ENCODE assay signal across 1 cellular context in the genomic region with DNA sequence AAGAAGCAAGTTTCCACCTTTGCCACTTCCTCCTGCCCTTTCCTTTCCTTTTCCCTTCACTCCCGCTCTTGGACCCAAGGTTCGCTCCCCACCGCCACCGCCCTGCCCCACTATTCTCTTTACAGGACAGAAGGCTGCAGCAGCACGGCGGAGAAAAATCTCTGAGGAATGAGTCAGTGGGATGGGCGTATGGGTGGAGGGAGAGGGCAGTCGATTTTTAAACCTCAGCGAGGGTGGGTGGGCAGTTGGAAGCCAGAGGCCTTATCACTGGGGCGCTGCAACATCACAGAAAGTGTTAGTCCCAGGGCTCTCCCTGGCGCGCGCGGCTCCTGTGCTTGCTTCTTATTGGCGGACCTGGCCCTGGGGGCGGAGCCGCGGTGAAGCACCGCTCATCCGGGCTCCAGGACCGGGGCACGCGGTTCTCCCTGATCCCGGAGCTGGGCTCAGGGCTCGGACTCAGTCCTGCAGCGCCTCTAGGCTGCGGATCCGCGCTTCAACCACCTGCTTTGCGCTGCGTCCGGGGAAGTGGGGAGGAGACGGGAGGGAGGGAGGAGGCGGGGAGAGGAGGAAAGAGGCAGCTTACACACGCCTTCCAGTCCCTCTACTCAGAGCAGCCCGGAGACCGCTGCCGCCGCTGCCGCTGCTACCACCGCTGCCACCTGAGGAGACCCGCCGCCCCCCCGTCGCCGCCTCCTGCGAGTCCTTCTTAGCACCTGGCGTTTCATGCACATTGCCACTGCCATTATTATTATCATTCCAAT.
A peak's percentile ranks its signal among the peaks of the same experiment; 100 is the strongest.
TF ChIP-seq lines count a peak whose summit lies in the region.

A gene (plus strand): TSS at position 608 of the 761 bp plus-strand sequence.

TF ChIP-seq in GM12878, 131 proteins besides CTCF, POLR2A, EP300 and RAD21 (continued from another document and continues in another):
- TF ChIP-seq, protein P1, sequence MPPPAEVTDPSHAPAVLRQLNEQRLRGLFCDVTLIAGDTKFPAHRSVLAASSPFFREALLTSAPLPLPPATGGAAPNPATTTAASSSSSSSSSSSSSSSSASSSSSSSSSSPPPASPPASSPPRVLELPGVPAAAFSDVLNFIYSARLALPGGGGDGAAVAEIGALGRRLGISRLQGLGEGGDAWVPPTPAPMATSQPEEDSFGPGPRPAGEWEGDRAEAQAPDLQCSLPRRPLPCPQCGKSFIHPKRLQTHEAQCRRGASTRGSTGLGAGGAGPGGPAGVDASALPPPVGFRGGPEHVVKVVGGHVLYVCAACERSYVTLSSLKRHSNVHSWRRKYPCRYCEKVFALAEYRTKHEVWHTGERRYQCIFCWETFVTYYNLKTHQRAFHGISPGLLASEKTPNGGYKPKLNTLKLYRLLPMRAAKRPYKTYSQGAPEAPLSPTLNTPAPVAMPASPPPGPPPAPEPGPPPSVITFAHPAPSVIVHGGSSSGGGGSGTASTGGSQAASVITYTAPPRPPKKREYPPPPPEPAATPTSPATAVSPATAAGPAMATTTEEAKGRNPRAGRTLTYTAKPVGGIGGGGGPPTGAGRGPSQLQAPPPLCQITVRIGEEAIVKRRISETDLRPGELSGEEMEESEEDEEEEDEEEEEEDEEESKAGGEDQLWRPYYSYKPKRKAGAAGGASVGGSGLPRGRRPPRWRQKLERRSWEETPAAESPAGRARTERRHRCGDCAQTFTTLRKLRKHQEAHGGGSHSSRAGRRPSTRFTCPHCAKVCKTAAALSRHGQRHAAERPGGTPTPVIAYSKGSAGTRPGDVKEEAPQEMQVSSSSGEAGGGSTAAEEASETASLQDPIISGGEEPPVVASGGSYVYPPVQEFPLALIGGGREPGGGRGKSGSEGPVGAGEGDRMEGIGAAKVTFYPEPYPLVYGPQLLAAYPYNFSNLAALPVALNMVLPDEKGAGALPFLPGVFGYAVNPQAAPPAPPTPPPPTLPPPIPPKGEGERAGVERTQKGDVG (CRISPR knock-in tag; IDR thresholded peaks at IDR 0.05), result no peak
- TF ChIP-seq, protein P2, sequence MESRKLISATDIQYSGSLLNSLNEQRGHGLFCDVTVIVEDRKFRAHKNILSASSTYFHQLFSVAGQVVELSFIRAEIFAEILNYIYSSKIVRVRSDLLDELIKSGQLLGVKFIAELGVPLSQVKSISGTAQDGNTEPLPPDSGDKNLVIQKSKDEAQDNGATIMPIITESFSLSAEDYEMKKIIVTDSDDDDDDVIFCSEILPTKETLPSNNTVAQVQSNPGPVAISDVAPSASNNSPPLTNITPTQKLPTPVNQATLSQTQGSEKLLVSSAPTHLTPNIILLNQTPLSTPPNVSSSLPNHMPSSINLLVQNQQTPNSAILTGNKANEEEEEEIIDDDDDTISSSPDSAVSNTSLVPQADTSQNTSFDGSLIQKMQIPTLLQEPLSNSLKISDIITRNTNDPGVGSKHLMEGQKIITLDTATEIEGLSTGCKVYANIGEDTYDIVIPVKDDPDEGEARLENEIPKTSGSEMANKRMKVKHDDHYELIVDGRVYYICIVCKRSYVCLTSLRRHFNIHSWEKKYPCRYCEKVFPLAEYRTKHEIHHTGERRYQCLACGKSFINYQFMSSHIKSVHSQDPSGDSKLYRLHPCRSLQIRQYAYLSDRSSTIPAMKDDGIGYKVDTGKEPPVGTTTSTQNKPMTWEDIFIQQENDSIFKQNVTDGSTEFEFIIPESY (IDR thresholded peaks at IDR 0.05), result no peak
- TF ChIP-seq PML (IDR thresholded peaks at IDR 0.05; ENCODE audit: low read length), result 0 out of 2 replicates have a peak, but pooled peaks have one; percentile 37
- no peak for TF ChIP-seq SMAD1 (IDR thresholded peaks at IDR 0.05; ENCODE audit: low read depth, partially characterized antibody)
- no peak for TF ChIP-seq ETV6 (conservative IDR thresholded peaks at IDR 0.05 in 1 of 2, IDR thresholded peaks at IDR 0.05 in 1 of 2; ENCODE audit: borderline replicate concordance in 1 of 2, low read depth in 1 of 2)
- no peak for TF ChIP-seq EGR1 (IDR thresholded peaks at IDR 0.05; ENCODE audit: borderline replicate concordance in 1 of 2, low read depth in 2 of 2, low read length in 2 of 2)
- TF ChIP-seq, protein P3, sequence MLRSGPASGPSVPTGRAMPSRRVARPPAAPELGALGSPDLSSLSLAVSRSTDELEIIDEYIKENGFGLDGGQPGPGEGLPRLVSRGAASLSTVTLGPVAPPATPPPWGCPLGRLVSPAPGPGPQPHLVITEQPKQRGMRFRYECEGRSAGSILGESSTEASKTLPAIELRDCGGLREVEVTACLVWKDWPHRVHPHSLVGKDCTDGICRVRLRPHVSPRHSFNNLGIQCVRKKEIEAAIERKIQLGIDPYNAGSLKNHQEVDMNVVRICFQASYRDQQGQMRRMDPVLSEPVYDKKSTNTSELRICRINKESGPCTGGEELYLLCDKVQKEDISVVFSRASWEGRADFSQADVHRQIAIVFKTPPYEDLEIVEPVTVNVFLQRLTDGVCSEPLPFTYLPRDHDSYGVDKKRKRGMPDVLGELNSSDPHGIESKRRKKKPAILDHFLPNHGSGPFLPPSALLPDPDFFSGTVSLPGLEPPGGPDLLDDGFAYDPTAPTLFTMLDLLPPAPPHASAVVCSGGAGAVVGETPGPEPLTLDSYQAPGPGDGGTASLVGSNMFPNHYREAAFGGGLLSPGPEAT (IDR thresholded peaks at IDR 0.05; ENCODE audit: low read depth), result peak; percentile 59; the same call in 1 of the 2 replicates
- TF ChIP-seq RUNX3 (IDR thresholded peaks at IDR 0.05; ENCODE audit: low read length), result peak; percentile 54
- TF ChIP-seq SIN3A (IDR thresholded peaks at IDR 0.05; ENCODE audit: low read depth, low read length), result no peak
- TF ChIP-seq CBX5 (IDR thresholded peaks at IDR 0.05; ENCODE audit: low read depth), result peak; percentile 44; the same call in 1 of the 2 replicates
- 0 out of 2 replicates have a peak, but pooled peaks have one; percentile 7 for TF ChIP-seq RFX5 (IDR thresholded peaks at IDR 0.05; ENCODE audit: low read depth, low read length)
- no peak for TF ChIP-seq BRCA1 (IDR thresholded peaks at IDR 0.05; ENCODE audit: low read depth, low read length)
- TF ChIP-seq STAT1 (conservative IDR thresholded peaks at IDR 0.05), result no peak
- TF ChIP-seq, protein P4, sequence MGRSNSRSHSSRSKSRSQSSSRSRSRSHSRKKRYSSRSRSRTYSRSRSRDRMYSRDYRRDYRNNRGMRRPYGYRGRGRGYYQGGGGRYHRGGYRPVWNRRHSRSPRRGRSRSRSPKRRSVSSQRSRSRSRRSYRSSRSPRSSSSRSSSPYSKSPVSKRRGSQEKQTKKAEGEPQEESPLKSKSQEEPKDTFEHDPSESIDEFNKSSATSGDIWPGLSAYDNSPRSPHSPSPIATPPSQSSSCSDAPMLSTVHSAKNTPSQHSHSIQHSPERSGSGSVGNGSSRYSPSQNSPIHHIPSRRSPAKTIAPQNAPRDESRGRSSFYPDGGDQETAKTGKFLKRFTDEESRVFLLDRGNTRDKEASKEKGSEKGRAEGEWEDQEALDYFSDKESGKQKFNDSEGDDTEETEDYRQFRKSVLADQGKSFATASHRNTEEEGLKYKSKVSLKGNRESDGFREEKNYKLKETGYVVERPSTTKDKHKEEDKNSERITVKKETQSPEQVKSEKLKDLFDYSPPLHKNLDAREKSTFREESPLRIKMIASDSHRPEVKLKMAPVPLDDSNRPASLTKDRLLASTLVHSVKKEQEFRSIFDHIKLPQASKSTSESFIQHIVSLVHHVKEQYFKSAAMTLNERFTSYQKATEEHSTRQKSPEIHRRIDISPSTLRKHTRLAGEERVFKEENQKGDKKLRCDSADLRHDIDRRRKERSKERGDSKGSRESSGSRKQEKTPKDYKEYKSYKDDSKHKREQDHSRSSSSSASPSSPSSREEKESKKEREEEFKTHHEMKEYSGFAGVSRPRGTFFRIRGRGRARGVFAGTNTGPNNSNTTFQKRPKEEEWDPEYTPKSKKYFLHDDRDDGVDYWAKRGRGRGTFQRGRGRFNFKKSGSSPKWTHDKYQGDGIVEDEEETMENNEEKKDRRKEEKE (IDR thresholded peaks at IDR 0.05), result no peak
- TF ChIP-seq, protein P5, sequence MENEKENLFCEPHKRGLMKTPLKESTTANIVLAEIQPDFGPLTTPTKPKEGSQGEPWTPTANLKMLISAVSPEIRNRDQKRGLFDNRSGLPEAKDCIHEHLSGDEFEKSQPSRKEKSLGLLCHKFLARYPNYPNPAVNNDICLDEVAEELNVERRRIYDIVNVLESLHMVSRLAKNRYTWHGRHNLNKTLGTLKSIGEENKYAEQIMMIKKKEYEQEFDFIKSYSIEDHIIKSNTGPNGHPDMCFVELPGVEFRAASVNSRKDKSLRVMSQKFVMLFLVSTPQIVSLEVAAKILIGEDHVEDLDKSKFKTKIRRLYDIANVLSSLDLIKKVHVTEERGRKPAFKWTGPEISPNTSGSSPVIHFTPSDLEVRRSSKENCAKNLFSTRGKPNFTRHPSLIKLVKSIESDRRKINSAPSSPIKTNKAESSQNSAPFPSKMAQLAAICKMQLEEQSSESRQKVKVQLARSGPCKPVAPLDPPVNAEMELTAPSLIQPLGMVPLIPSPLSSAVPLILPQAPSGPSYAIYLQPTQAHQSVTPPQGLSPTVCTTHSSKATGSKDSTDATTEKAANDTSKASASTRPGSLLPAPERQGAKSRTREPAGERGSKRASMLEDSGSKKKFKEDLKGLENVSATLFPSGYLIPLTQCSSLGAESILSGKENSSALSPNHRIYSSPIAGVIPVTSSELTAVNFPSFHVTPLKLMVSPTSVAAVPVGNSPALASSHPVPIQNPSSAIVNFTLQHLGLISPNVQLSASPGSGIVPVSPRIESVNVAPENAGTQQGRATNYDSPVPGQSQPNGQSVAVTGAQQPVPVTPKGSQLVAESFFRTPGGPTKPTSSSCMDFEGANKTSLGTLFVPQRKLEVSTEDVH (IDR thresholded peaks at IDR 0.05; ENCODE audit: low read depth, partially characterized antibody), result no peak
- TF ChIP-seq, protein P6, sequence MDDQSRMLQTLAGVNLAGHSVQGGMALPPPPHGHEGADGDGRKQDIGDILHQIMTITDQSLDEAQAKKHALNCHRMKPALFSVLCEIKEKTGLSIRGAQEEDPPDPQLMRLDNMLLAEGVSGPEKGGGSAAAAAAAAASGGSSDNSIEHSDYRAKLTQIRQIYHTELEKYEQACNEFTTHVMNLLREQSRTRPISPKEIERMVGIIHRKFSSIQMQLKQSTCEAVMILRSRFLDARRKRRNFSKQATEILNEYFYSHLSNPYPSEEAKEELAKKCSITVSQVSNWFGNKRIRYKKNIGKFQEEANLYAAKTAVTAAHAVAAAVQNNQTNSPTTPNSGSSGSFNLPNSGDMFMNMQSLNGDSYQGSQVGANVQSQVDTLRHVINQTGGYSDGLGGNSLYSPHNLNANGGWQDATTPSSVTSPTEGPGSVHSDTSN (IDR thresholded peaks at IDR 0.05; ENCODE audit: insufficient replicate concordance, low read depth, low read length), result no peak
- TF ChIP-seq, protein P7, sequence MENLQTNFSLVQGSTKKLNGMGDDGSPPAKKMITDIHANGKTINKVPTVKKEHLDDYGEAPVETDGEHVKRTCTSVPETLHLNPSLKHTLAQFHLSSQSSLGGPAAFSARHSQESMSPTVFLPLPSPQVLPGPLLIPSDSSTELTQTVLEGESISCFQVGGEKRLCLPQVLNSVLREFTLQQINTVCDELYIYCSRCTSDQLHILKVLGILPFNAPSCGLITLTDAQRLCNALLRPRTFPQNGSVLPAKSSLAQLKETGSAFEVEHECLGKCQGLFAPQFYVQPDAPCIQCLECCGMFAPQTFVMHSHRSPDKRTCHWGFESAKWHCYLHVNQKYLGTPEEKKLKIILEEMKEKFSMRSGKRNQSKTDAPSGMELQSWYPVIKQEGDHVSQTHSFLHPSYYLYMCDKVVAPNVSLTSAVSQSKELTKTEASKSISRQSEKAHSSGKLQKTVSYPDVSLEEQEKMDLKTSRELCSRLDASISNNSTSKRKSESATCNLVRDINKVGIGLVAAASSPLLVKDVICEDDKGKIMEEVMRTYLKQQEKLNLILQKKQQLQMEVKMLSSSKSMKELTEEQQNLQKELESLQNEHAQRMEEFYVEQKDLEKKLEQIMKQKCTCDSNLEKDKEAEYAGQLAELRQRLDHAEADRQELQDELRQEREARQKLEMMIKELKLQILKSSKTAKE (IDR thresholded peaks at IDR 0.05; ENCODE audit: low read depth, poor library complexity, severe bottlenecking), result no peak
- TF ChIP-seq MEF2B (IDR thresholded peaks at IDR 0.05; ENCODE audit: partially characterized antibody, poor library complexity, severe bottlenecking), result no peak
- no peak for TF ChIP-seq FOXK2 (IDR thresholded peaks at IDR 0.05)
- TF ChIP-seq CHD4 (IDR thresholded peaks at IDR 0.05), result no peak
- TF ChIP-seq ZZZ3 (IDR thresholded peaks at IDR 0.05; ENCODE audit: control insufficient read depth, insufficient read length, low read depth), result no peak
- TF ChIP-seq RCOR1 (conservative IDR thresholded peaks at IDR 0.05; ENCODE audit: low read depth, low read length), result no peak
- no peak for TF ChIP-seq RBBP5 (conservative IDR thresholded peaks at IDR 0.05)
- no peak for TF ChIP-seq SMAD5 (IDR thresholded peaks at IDR 0.05; ENCODE audit: low read depth)
- TF ChIP-seq SIX5 (IDR thresholded peaks at IDR 0.05; ENCODE audit: low read depth, low read length, severe bottlenecking), result no peak
- TF ChIP-seq CREB1 (IDR thresholded peaks at IDR 0.05; ENCODE audit: low read depth), result peak; percentile 45
- no peak for TF ChIP-seq SMARCA5 (IDR thresholded peaks at IDR 0.05)
- TF ChIP-seq, protein P8, sequence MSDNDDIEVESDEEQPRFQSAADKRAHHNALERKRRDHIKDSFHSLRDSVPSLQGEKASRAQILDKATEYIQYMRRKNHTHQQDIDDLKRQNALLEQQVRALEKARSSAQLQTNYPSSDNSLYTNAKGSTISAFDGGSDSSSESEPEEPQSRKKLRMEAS (IDR thresholded peaks at IDR 0.05; ENCODE audit: low read depth, low read length), result peak; percentile 55; the same call in 1 of the 2 replicates
- TF ChIP-seq CHD2 (IDR thresholded peaks at IDR 0.05; ENCODE audit: borderline replicate concordance, low read depth, low read length), result no peak
- no peak for TF ChIP-seq WRNIP1 (IDR thresholded peaks at IDR 0.05; ENCODE audit: borderline replicate concordance, low read depth, low read length)
- TF ChIP-seq EED (IDR thresholded peaks at IDR 0.05; ENCODE audit: low read depth), result peak; percentile 82
- peak in 1 of 2 experiments; percentile 79; a peak in 2 of 4 replicates for TF ChIP-seq BHLHE40 (IDR thresholded peaks at IDR 0.05; ENCODE audit: borderline replicate concordance in 1 of 2, low read depth in 2 of 2, low read length in 1 of 2)
- TF ChIP-seq POU2F2 (IDR thresholded peaks at IDR 0.05; ENCODE audit: borderline replicate concordance, low read depth, low read length), result no peak
- TF ChIP-seq TCF3 (IDR thresholded peaks at IDR 0.05; ENCODE audit: borderline replicate concordance, insufficient read depth, low read depth, low read length), result peak; percentile 74; the same call in 1 of the 2 replicates
- no peak for TF ChIP-seq BCL11A (IDR thresholded peaks at IDR 0.05; ENCODE audit: low read depth, low read length)
- TF ChIP-seq, protein P9, sequence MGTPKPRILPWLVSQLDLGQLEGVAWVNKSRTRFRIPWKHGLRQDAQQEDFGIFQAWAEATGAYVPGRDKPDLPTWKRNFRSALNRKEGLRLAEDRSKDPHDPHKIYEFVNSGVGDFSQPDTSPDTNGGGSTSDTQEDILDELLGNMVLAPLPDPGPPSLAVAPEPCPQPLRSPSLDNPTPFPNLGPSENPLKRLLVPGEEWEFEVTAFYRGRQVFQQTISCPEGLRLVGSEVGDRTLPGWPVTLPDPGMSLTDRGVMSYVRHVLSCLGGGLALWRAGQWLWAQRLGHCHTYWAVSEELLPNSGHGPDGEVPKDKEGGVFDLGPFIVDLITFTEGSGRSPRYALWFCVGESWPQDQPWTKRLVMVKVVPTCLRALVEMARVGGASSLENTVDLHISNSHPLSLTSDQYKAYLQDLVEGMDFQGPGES (IDR thresholded peaks at IDR 0.05), result no peak
- TF ChIP-seq JUNB (IDR thresholded peaks at IDR 0.05), result no peak
- peak; percentile 81 for TF ChIP-seq IKZF2 (IDR thresholded peaks at IDR 0.05)
